ENCODE assay signal across 8 cellular contexts in the genomic region with DNA sequence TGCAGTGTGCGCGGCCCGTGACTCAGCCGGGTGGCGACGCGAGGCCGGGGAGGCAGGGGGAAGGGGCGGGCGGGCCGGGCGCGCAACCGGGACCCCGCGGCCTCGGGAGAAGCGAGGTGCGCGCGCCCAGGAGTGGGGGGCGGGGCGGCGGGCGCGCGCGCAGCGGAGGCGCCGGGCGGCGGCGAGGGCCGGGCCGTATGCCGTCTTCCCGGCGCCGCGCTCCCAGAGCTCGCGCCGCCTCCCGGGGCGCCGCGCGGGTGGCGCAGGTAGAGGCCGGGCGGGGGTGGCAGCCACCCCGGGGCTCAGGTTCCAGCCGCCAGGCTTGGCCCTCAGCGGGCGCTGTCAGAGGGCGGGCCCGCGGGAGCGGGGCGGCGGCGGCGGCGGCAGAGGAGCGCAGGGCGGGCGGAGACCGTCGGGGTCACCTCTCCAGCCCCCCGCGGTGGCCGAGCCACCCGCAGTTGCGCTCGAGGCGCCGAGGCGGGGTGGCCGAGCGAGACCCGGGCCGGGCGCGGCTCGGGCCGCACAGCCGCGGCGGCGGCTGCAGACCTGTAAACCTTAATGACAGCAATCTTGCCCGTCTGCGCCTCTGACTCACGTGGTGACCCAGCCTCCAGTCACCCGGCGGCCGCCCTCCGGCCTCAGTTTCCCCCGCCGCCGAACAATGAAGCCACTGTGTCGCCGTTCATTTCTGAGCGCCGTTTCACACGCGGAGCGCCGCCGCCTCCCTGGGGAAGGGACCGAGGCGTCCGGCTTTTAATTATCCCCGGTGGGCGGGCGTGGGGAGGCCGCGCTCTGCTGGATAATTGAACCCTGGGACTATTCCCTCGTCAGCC. TPM values are rescaled to one million over a fixed set of nuclear protein-coding genes. Genes with fewer than 3 reads are reported as not detected.
DNase-seq lines count a peak whose midpoint lies in the region; ATAC-seq and TF ChIP-seq lines count a peak whose summit lies in the region.

No MANE protein-coding gene starts in this region.

- H3K27ac ChIP-seq in OCI-LY1 (ENCODE audit: low read depth, low read length, poor library complexity, severe bottlenecking) = no peak overlapping the region
- peak overlapping the region; percentile 98 for H3K27ac ChIP-seq in parathyroid adenoma
- H3K27ac ChIP-seq in vagina = peak overlapping the region; percentile 90

- TF ChIP-seq POLR2A in vagina (IDR thresholded peaks at IDR 0.05) = no peak

- H3K4me2 ChIP-seq in OCI-LY1 (ENCODE audit: low read length) = peak overlapping the region; percentile 86
- peak overlapping the region; percentile 91 for H3K4me2 ChIP-seq in parathyroid adenoma (ENCODE audit: low read length)

- H3K4me1 Mint-ChIP-seq in activated T-helper 2 cell treated with anti-CD3 and anti-CD28 coated beads, Interferon-gamma antibody, Interleukin-2, Interleukin-4, amounts not matched to agents 10 μg/mL and 5 μg/mL and 100 μg/mL, durations not matched to agents 14 hours and 24 hours and 36 hours (ENCODE audit: low read depth) = peaks cover 11% of the 10 kb centered on the region

- H3K4me1 ChIP-seq in OCI-LY1 (ENCODE audit: insufficient read depth, low read length, severe bottlenecking) (peaks cover 19% of the 10 kb centered on the region), parathyroid adenoma (peaks cover 18% of the 10 kb centered on the region), vagina (peaks cover 19% of the 10 kb centered on the region)

- no peak overlapping the region for H3K27ac Mint-ChIP-seq in activated T-helper 2 cell treated with anti-CD3 and anti-CD28 coated beads, Interferon-gamma antibody, Interleukin-2, Interleukin-4, amounts not matched to agents 10 μg/mL and 5 μg/mL and 100 μg/mL, durations not matched to agents 14 hours and 24 hours and 36 hours

- H3K4me3 ChIP-seq in OCI-LY1 (ENCODE audit: low read depth, low read length, poor library complexity, severe bottlenecking) (peak overlapping the region; percentile 66), parathyroid adenoma (ENCODE audit: low read depth, low read length) (peak overlapping the region; percentile 68), vagina (peak overlapping the region; percentile 82 to 86)

- peaks cover 3% of the 10 kb centered on the region; the same call in 1 of the 2 replicates for H3F3A ChIP-seq in OCI-LY1 (ENCODE audit: insufficient read depth, low read length)

- no peak overlapping the region for H2AFZ ChIP-seq in OCI-LY1 (ENCODE audit: low read length)
- peak overlapping the region; percentile 95 for H2AFZ ChIP-seq in parathyroid adenoma

- peak; percentile 38 for DNase-seq in SIG-M5 treated with dmso at 0.1 percent for 504 hours (lab: John Stamatoyannopoulos, UW; ENCODE audit: unreplicated experiment)
- DNase-seq in SIG-M5 (lab: John Stamatoyannopoulos, UW) = no peak
- peak; percentile 22 for DNase-seq in activated T-helper 2 cell treated with anti-CD3 and anti-CD28 coated beads, Interferon-gamma antibody, Interleukin-2, Interleukin-4, amounts not matched to agents 10 μg/mL and 5 μg/mL and 100 μg/mL, durations not matched to agents 14 hours and 24 hours and 36 hours (ENCODE audit: low spot score)
- DNase-seq in germinal center (ENCODE audit: low spot score) = peak; percentile 78
- DNase-seq in vagina (ENCODE audit: extremely low spot score in 2 of 2) = no peak

- no peaks in the 10 kb centered on the region for H3K9me2 ChIP-seq in OCI-LY1 (ENCODE audit: low read depth, low read length)

- peak overlapping the region; percentile 62; the same call in 1 of the 2 replicates for H3K9ac ChIP-seq in OCI-LY1 (ENCODE audit: low read length)
- peak overlapping the region; percentile 68 for H3K9ac ChIP-seq in parathyroid adenoma

- no peaks in the 10 kb centered on the region for H3K36me3 ChIP-seq in OCI-LY1 (ENCODE audit: insufficient read depth, low read length)
- no peaks in the 10 kb centered on the region for H3K36me3 ChIP-seq in parathyroid adenoma (ENCODE audit: control insufficient read depth, insufficient read depth, low read length)
- H3K36me3 ChIP-seq in vagina = no peaks in the 10 kb centered on the region

- no peak for TF ChIP-seq CTCF in OCI-LY1 (IDR thresholded peaks at IDR 0.05; ENCODE audit: low read length)
- TF ChIP-seq CTCF in parathyroid adenoma (IDR thresholded peaks at IDR 0.05) = no peak
- no peak for TF ChIP-seq CTCF in vagina (IDR thresholded peaks at IDR 0.05)

- H3K4me3 Mint-ChIP-seq in activated T-helper 2 cell treated with anti-CD3 and anti-CD28 coated beads, Interferon-gamma antibody, Interleukin-2, Interleukin-4, amounts not matched to agents 10 μg/mL and 5 μg/mL and 100 μg/mL, durations not matched to agents 14 hours and 24 hours and 36 hours (ENCODE audit: low read depth) = peak overlapping the region; percentile 76

- ATAC-seq in HG03064 (IDR thresholded peaks at IDR 0.05; ENCODE audit: low read depth, unreplicated experiment) = peak; percentile 52

- H3K9me3 ChIP-seq in OCI-LY1 (ENCODE audit: low read length) (no peaks in the 10 kb centered on the region), parathyroid adenoma (ENCODE audit: control insufficient read depth, low read length) (no peaks in the 10 kb centered on the region), vagina (no peaks in the 10 kb centered on the region)

- H3K79me2 ChIP-seq in OCI-LY1 (ENCODE audit: insufficient read depth, low read length) (no peaks in the 10 kb centered on the region), parathyroid adenoma (no peaks in the 10 kb centered on the region)

- H3K27me3 ChIP-seq in OCI-LY1 (ENCODE audit: insufficient read depth, low read length) = peaks cover 12% of the 10 kb centered on the region; the same call in 1 of the 2 replicates
- no peaks in the 10 kb centered on the region for H3K27me3 ChIP-seq in parathyroid adenoma (ENCODE audit: control insufficient read depth, insufficient read depth, low read length)
- no peaks in the 10 kb centered on the region for H3K27me3 ChIP-seq in vagina

- no peaks in the 10 kb centered on the region for H4K20me1 ChIP-seq in OCI-LY1 (ENCODE audit: insufficient read depth, low read length)

- H3K36me3 Mint-ChIP-seq in activated T-helper 2 cell treated with anti-CD3 and anti-CD28 coated beads, Interferon-gamma antibody, Interleukin-2, Interleukin-4, amounts not matched to agents 10 μg/mL and 5 μg/mL and 100 μg/mL, durations not matched to agents 14 hours and 24 hours and 36 hours (ENCODE audit: low read depth) = peaks cover 2% of the 10 kb centered on the region

- H3K9me3 Mint-ChIP-seq in activated T-helper 2 cell treated with anti-CD3 and anti-CD28 coated beads, Interferon-gamma antibody, Interleukin-2, Interleukin-4, amounts not matched to agents 10 μg/mL and 5 μg/mL and 100 μg/mL, durations not matched to agents 14 hours and 24 hours and 36 hours = no peaks in the 10 kb centered on the region

- intact Hi-C loops in activated T-helper 2 cell treated with anti-CD3 and anti-CD28 coated beads, Interferon-gamma antibody, Interleukin-2, Interleukin-4, amounts not matched to agents 10 μg/mL and 5 μg/mL and 100 μg/mL, durations not matched to agents 14 hours and 24 hours and 36 hours (cut with micrococcal nuclease) = loop anchor here (2.0 kb wide), 1 partner anchor 19 kb away; no protein-coding TSS in a partner anchor
- intact Hi-C loops in vagina (cut with DNase I) = no loop called here

- peaks cover 40% of the 10 kb centered on the region for H3K27me3 Mint-ChIP-seq in activated T-helper 2 cell treated with anti-CD3 and anti-CD28 coated beads, Interferon-gamma antibody, Interleukin-2, Interleukin-4, amounts not matched to agents 10 μg/mL and 5 μg/mL and 100 μg/mL, durations not matched to agents 14 hours and 24 hours and 36 hours (ENCODE audit: low read depth)

RNA-seq across cellular contexts. Expression of a gene that starts 25.3 kb away (rescaled TPM):
- total RNA-seq in activated T-helper 2 cell treated with anti-CD3 and anti-CD28 coated beads, Interferon-gamma antibody, Interleukin-2, Interleukin-4, amounts not matched to agents 10 μg/mL and 5 μg/mL and 100 μg/mL, durations not matched to agents 14 hours and 24 hours and 36 hours = 21.1 and 22.4 TPM in 2 replicates
- 34.1 TPM for total RNA-seq in vagina

Comparison
In these comparisons a context has a peak if more than half of its experiments do, and no peak if none do; other contexts are left out.
1. DNase-seq: peak in SIG-M5 treated with dmso at 0.1 percent for 504 hours (single experiment), activated T-helper 2 cell treated with anti-CD3 and anti-CD28 coated beads, Interferon-gamma antibody, Interleukin-2, Interleukin-4, amounts not matched to agents 10 μg/mL and 5 μg/mL and 100 μg/mL, durations not matched to agents 14 hours and 24 hours and 36 hours (single experiment) and germinal center (single experiment); none in SIG-M5 (single experiment) and vagina (0 of 2).
2. Peak in every context shown above with its lines, with median percentiles within 50 percentile points of each other: H3K4me3 ChIP-seq.